ENCODE assay signal across 9 cellular contexts in the genomic region with DNA sequence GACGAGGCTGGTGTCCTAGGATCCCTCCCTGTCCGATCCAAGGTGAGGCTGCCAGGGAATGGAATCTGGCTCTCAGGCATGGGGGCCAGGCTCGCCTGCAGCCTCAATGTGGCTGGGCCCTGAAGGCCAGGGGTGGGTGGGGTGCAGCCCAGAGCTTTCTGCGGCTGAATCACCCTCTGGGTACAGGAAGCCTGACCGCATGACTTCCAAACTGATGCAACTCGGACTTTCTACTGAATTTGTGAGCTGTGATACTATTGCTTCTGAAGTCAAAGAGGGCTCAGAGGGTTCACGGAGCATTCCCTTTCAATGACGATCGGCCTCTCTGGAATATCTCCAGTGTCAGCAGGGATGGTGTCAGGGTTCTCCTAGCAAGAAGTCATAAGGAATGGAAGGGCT.
A peak's percentile ranks its signal among the peaks of the same experiment; 100 is the strongest.
DNase-seq lines count a peak whose midpoint lies in the region; ATAC-seq and TF ChIP-seq lines count a peak whose summit lies in the region.
"Had no signal": no experiment of that assay in that cellular context is flagged by ENCODE, and none has a peak within 500 bp of the region (broad histone marks: within the 10 kb centered on the region; RNA-seq: fewer than 3 reads in every experiment).

No MANE protein-coding gene starts in this region.

- no peaks in the 10 kb centered on the region for H3K36me3 Mint-ChIP-seq in activated naive CD4-positive, alpha-beta T cell treated with anti-CD3 and anti-CD28 coated beads for 36 hours (ENCODE audit: low read depth)
- no peaks in the 10 kb centered on the region for H3K36me3 Mint-ChIP-seq in immature natural killer cell
- H3K36me3 Mint-ChIP-seq in endothelial cell (ENCODE audit: low read depth, unreplicated experiment), result peaks cover 12% of the 10 kb centered on the region

- no peak overlapping the region for H3K27ac Mint-ChIP-seq in activated naive CD4-positive, alpha-beta T cell treated with anti-CD3 and anti-CD28 coated beads for 36 hours
- H3K27ac Mint-ChIP-seq in immature natural killer cell, result peak overlapping the region; percentile 51 to 100 (median 91)
- no peak overlapping the region for H3K27ac Mint-ChIP-seq in endothelial cell (ENCODE audit: unreplicated experiment)

- intact Hi-C loops in activated naive CD4-positive, alpha-beta T cell treated with anti-CD3 and anti-CD28 coated beads for 36 hours (cut with micrococcal nuclease), result no loop called here

- CTCF ChIA-PET in activated naive CD4-positive, alpha-beta T cell treated with anti-CD3 and anti-CD28 coated beads for 36 hours (lab: Charles Lee), result interaction anchor here (1.5 kb wide), 1 partner anchor 421 kb away, joined by 3 read pairs; no protein-coding TSS in a partner anchor

- no peaks in the 10 kb centered on the region for H3K27me3 Mint-ChIP-seq in activated naive CD4-positive, alpha-beta T cell treated with anti-CD3 and anti-CD28 coated beads for 36 hours (ENCODE audit: low read depth)
- H3K27me3 Mint-ChIP-seq in immature natural killer cell (ENCODE audit: low read depth in 3 of 3) (peaks cover 18 to 26% (median 25%) of the 10 kb centered on the region in 3 donors), endothelial cell (ENCODE audit: unreplicated experiment) (peaks cover 13% of the 10 kb centered on the region)
- H3K27me3 Mint-ChIP-seq: effector memory CD8-positive, alpha-beta T cell had no signal

- H3K9me3 Mint-ChIP-seq in activated naive CD4-positive, alpha-beta T cell treated with anti-CD3 and anti-CD28 coated beads for 36 hours, result no peaks in the 10 kb centered on the region
- no peaks in the 10 kb centered on the region for H3K9me3 Mint-ChIP-seq in immature natural killer cell
- peaks cover 15% of the 10 kb centered on the region for H3K9me3 Mint-ChIP-seq in endothelial cell (ENCODE audit: unreplicated experiment)
- H3K9me3 Mint-ChIP-seq: effector memory CD8-positive, alpha-beta T cell had no signal

- TF ChIP-seq CTCF in endothelial cell (IDR thresholded peaks at IDR 0.05; ENCODE audit: unreplicated experiment), result no peak

- DNase-seq in HS-5 (ENCODE audit: low read depth), result peak; percentile 98
- peak; percentile 4 for DNase-seq in activated naive CD4-positive, alpha-beta T cell treated with anti-CD3 and anti-CD28 coated beads for 36 hours
- DNase-seq in immature natural killer cell, result peak; percentile 39 to 45 (median 44)
- DNase-seq in stimulated activated CD8-positive, alpha-beta memory T cell treated with anti-CD3 and anti-CD28 coated beads, Interleukin-4, amount 100 ng/mL, for 48 hours, result peak; percentile 42
- no peak for DNase-seq in endothelial cell (ENCODE audit: low spot score)
- no peak for DNase-seq in putamen (ENCODE audit: low spot score)

- H3K4me3 Mint-ChIP-seq in activated naive CD4-positive, alpha-beta T cell treated with anti-CD3 and anti-CD28 coated beads for 36 hours, result no peak overlapping the region
- H3K4me3 Mint-ChIP-seq in immature natural killer cell, result peak overlapping the region; percentile 67 to 87 (median 74)
- no peak overlapping the region for H3K4me3 Mint-ChIP-seq in endothelial cell (ENCODE audit: unreplicated experiment)
- H3K4me3 Mint-ChIP-seq: effector memory CD8-positive, alpha-beta T cell had no signal

- peaks cover 25% of the 10 kb centered on the region for H3K4me1 Mint-ChIP-seq in activated naive CD4-positive, alpha-beta T cell treated with anti-CD3 and anti-CD28 coated beads for 36 hours (ENCODE audit: low read depth)
- H3K4me1 Mint-ChIP-seq in immature natural killer cell (peaks cover 72 to 73% of the 10 kb centered on the region in 2 donors), endothelial cell (ENCODE audit: unreplicated experiment) (no peaks in the 10 kb centered on the region)

- ATAC-seq in GM19455 (IDR thresholded peaks at IDR 0.05; ENCODE audit: unreplicated experiment), result no peak
- ATAC-seq in GM18870 (IDR thresholded peaks at IDR 0.05; ENCODE audit: unreplicated experiment), result no peak
- ATAC-seq: effector memory CD8-positive, alpha-beta T cell had no signal

Comparison
In these comparisons a context has a peak if more than half of its experiments do, and no peak if none do; other contexts are left out.
1. DNase-seq: peak in HS-5 (single experiment), activated naive CD4-positive, alpha-beta T cell treated with anti-CD3 and anti-CD28 coated beads for 36 hours (single experiment), immature natural killer cell (3 of 3) and stimulated activated CD8-positive, alpha-beta memory T cell treated with anti-CD3 and anti-CD28 coated beads, Interleukin-4, amount 100 ng/mL, for 48 hours (single experiment); none in endothelial cell (single experiment) and putamen (single experiment).
2. H3K27ac Mint-ChIP-seq: peak in immature natural killer cell (6 of 6); none in activated naive CD4-positive, alpha-beta T cell treated with anti-CD3 and anti-CD28 coated beads for 36 hours (single experiment) and endothelial cell (single experiment).
3. H3K4me3 Mint-ChIP-seq: peak in immature natural killer cell (5 of 5); none in activated naive CD4-positive, alpha-beta T cell treated with anti-CD3 and anti-CD28 coated beads for 36 hours (single experiment) and endothelial cell (single experiment).